In the genomic region with DNA sequence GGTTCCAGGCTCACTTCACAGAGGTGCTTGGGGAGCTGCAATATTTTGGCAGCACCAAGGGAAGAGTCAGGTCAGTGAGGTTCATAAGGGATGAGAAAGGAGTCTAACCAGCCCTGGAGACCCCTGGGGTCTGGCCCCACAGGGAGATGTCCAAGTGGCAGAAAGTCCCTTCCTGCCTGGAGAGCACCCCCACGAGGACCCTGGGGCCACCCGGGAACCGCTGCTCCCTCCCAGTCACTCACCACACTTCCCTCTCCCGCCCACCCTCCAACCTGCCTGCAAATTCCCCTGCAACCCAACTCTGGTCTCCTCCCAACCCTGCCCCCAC, we compare ENCODE assay signal across 9 cellular contexts. TPM values are rescaled to one million over a fixed set of nuclear protein-coding genes. Genes with fewer than 3 reads are reported as not detected.
DNase-seq lines count a peak whose midpoint lies in the region; ATAC-seq, FAIRE-seq and TF ChIP-seq lines count a peak whose summit lies in the region.
"Had no signal": no experiment of that assay in that cellular context is flagged by ENCODE, and none has a peak within 500 bp of the region (broad histone marks: within the 10 kb centered on the region; RNA-seq: fewer than 3 reads in every experiment).

No MANE protein-coding gene starts in this region.

- no peak for TF ChIP-seq POLR2A in IMR-90 (IDR thresholded peaks at IDR 0.05; ENCODE audit: low read depth, low read length)
- no peak for TF ChIP-seq POLR2A in K562 (conservative IDR thresholded peaks at IDR 0.05)

- H3K36me3 Mint-ChIP-seq in CD8-positive, alpha-beta memory T cell: peaks cover 0 to 2% (median 0%) of the 10 kb centered on the region in 3 donors
- H3K36me3 Mint-ChIP-seq in nephron progenitor cell (ENCODE audit: low read depth): no peaks in the 10 kb centered on the region

- H3K4me3 Mint-ChIP-seq in CD8-positive, alpha-beta memory T cell: peak overlapping the region; percentile 79 to 100 (median 93)
- peak overlapping the region; percentile 62 for H3K4me3 Mint-ChIP-seq in nephron progenitor cell

- no peak overlapping the region for H2BK120ac ChIP-seq in IMR-90 (ENCODE audit: low read depth, low read length)

- H3K56ac ChIP-seq in IMR-90 (ENCODE audit: extremely low read depth, insufficient read depth, low read length): no peak overlapping the region

- intact Hi-C loops in IMR-90 (cut with micrococcal nuclease): loop anchor here (5.0 kb wide), 1 partner anchor 55 kb away; the partner anchor contains the start of gene PTTG1IP
- intact Hi-C loops in K562 (cut with micrococcal nuclease): loop anchor here (10.0 kb wide), 1 partner anchor 412 kb away; no protein-coding TSS in a partner anchor

- no peak for DNase-seq in CD8-positive, alpha-beta memory T cell
- DNase-seq in IMR-90 (no peak), K562 (ENCODE audit: extremely low read depth in 1 of 4, low spot score in 3 of 4) (no peak), nephron progenitor cell (no peak), inferior parietal cortex (ENCODE audit: extremely low spot score) (no peak), HPDE6-E6E7 (ENCODE audit: extremely low spot score) (no peak), NCI-H2081 treated with DMSO at 0.1 percent for 48 hours (lab: John Stamatoyannopoulos, UW) (no peak)
- DNase-seq: NCI-H446 treated with DMSO at 0.1 percent for 48 hours had no signal

- peaks cover 72 to 90% (median 80%) of the 10 kb centered on the region in 3 donors for H3K4me1 Mint-ChIP-seq in CD8-positive, alpha-beta memory T cell
- H3K4me1 Mint-ChIP-seq in nephron progenitor cell: peaks cover 50% of the 10 kb centered on the region

- H3K4me1 ChIP-seq in CD8-positive, alpha-beta memory T cell (ENCODE audit: insufficient read depth, low read length): peaks cover 71% of the 10 kb centered on the region
- peaks cover 27% of the 10 kb centered on the region for H3K4me1 ChIP-seq in IMR-90 (ENCODE audit: control insufficient read depth, insufficient read depth, low read length)
- H3K4me1 ChIP-seq in K562 (replicated peaks in 1 of 2; ENCODE audit: control insufficient read depth in 2 of 2, insufficient read depth in 2 of 2, low read length in 2 of 2): peaks cover 8 to 28% of the 10 kb centered on the region in 2 experiments; a peak in 4 of 5 replicates

- WGBS in IMR-90 (ENCODE audit: extremely low coverage in 2 of 2, insufficient read length in 1 of 2), 2 experiments: 17% methylated on average over 4 of the region's 4 CpGs; no CpG with 5 or more reads in 1 of the 2 experiments
- 5% methylated on average over 4 of the region's 4 CpGs for WGBS in K562 (ENCODE audit: insufficient coverage, low coverage, missing lambda C conversion rate)

- H3K9me1 ChIP-seq in IMR-90 (ENCODE audit: insufficient read depth, low read length) (peaks cover 10% of the 10 kb centered on the region; the same call in 1 of the 2 replicates), K562 (ENCODE audit: control insufficient read depth, insufficient read depth, low read length) (peaks cover 3% of the 10 kb centered on the region)

- H3K27me3 ChIP-seq in CD8-positive, alpha-beta memory T cell (ENCODE audit: insufficient read depth, low read length, poor library complexity, severe bottlenecking): no peaks in the 10 kb centered on the region
- H3K27me3 ChIP-seq in IMR-90 (ENCODE audit: control insufficient read depth, insufficient read depth, low read length) (peaks cover 62% of the 10 kb centered on the region), K562 (ENCODE audit: control insufficient read depth in 2 of 2, insufficient read depth in 2 of 2, low read length in 2 of 2) (peaks cover 33 to 55% of the 10 kb centered on the region in 2 experiments)

- no peak overlapping the region for H2BK15ac ChIP-seq in IMR-90 (ENCODE audit: low read depth, low read length)

- H3K9me3 ChIP-seq in CD8-positive, alpha-beta memory T cell (ENCODE audit: low read length): no peaks in the 10 kb centered on the region
- peaks cover 7% of the 10 kb centered on the region for H3K9me3 ChIP-seq in IMR-90 (ENCODE audit: control insufficient read depth, insufficient read depth, low read length)
- H3K9me3 ChIP-seq in K562 (replicated peaks; ENCODE audit: control insufficient read depth, insufficient read depth, low read depth, low read length): no peaks in the 10 kb centered on the region

- CTCF ChIA-PET in CD8-positive, alpha-beta memory T cell (lab: Charles Lee): interaction anchor here (1.2 to 12.2 kb wide), 8 partner anchors 11 to 225 kb away, joined by 3 to 219 read pairs (median 4); partner anchors contain the start of genes ITGB2, PTTG1IP and UBE2G2
- CTCF ChIA-PET in IMR-90 (lab: Yijun Ruan, JAX) (interaction anchor here (1.1 kb wide), 1 partner anchor 46 kb away, joined by 4 read pairs; no protein-coding TSS in a partner anchor), K562 (lab: Yijun Ruan, JAX; ENCODE audit: low intra/inter-chr PET ratio) (no interaction called here)

- H4K20me1 ChIP-seq in IMR-90 (ENCODE audit: insufficient read depth, low read length): peaks cover 45% of the 10 kb centered on the region
- no peaks in the 10 kb centered on the region for H4K20me1 ChIP-seq in K562 (replicated peaks; ENCODE audit: control insufficient read depth, insufficient read depth, low read length)

- no TSS peak for BruUV-seq in IMR-90 (replicated peaks; lab: Mats Ljungman, UMichigan)
- BruUV-seq in K562 (replicated peaks; lab: Mats Ljungman, UMichigan): no TSS peak

- H3K23ac ChIP-seq in IMR-90 (ENCODE audit: low read depth, low read length): peak overlapping the region; percentile 11; the same call in 1 of the 2 replicates

- H3K79me1 ChIP-seq in IMR-90 (ENCODE audit: low read depth in 1 of 2, low read length in 2 of 2): peaks cover 0 to 3% of the 10 kb centered on the region in 2 experiments; a peak in 1 of 4 replicates

- no peak overlapping the region for H2AK9ac ChIP-seq in IMR-90 (replicated peaks; ENCODE audit: low read depth, low read length, poor library complexity)

- no peak overlapping the region for H4K91ac ChIP-seq in IMR-90 (ENCODE audit: insufficient read depth, low read depth, low read length)

- no peak overlapping the region for H4K5ac ChIP-seq in IMR-90 (ENCODE audit: low read depth, low read length)

- H3K9ac ChIP-seq in IMR-90 (ENCODE audit: low read depth, low read length) (no peak overlapping the region), K562 (ENCODE audit: insufficient read depth in 1 of 2, low read depth in 2 of 2, low read length in 2 of 2) (no peak overlapping the region)

- H2AFZ ChIP-seq in IMR-90 (replicated peaks; ENCODE audit: low read length, poor library complexity) (no peak overlapping the region), K562 (ENCODE audit: low read depth, low read length) (no peak overlapping the region)

- peak overlapping the region; percentile 38 for H3K27ac ChIP-seq in CD8-positive, alpha-beta memory T cell (ENCODE audit: low read depth, low read length)
- no peak overlapping the region; the same call in 1 of the 2 replicates for H3K27ac ChIP-seq in IMR-90 (ENCODE audit: insufficient read depth, low read length)
- no peak overlapping the region for H3K27ac ChIP-seq in K562 (ENCODE audit: extremely low read depth, low read depth, low read length)

- dilution Hi-C loops in IMR-90 (cut with HindIII; ENCODE audit: low sequenced_read_pairs, unreplicated experiment): no loop called here

- POLR2A ChIA-PET in CD8-positive, alpha-beta memory T cell (lab: Charles Lee): interaction anchor here (0.6 to 5.2 kb wide), 16 partner anchors 9 to 274 kb away, joined by 3 to 72 read pairs (median 5); partner anchors contain the start of genes KRTAP12-3, PTTG1IP and SUMO3
- POLR2A ChIA-PET in IMR-90 (lab: Charles Lee; ENCODE audit: unreplicated experiment): interaction anchor here (0.6 kb wide), 1 partner anchor 108 kb away, joined by 5 read pairs; no protein-coding TSS in a partner anchor
- POLR2A ChIA-PET in K562 (lab: Yijun Ruan, JAX): interaction anchor here (0.6 kb wide), 2 partner anchors 109 to 135 kb away, joined by 3 read pairs; no protein-coding TSS in a partner anchor

- H3K27me3 Mint-ChIP-seq in CD8-positive, alpha-beta memory T cell: no peaks in the 10 kb centered on the region
- peaks cover 99% of the 10 kb centered on the region for H3K27me3 Mint-ChIP-seq in nephron progenitor cell (ENCODE audit: low read depth, poor library complexity)

- H3K4me3 ChIP-seq in CD8-positive, alpha-beta memory T cell (ENCODE audit: low read length): peak overlapping the region; percentile 96
- H3K4me3 ChIP-seq in IMR-90 (ENCODE audit: insufficient read depth, low read depth, low read length) (no peak overlapping the region), K562 (no peak overlapping the region)

- H2AK5ac ChIP-seq in IMR-90 (ENCODE audit: low read depth, low read length): peak overlapping the region; percentile 33; the same call in 1 of the 2 replicates

- H4K8ac ChIP-seq in IMR-90 (ENCODE audit: low read depth in 2 of 2, low read length in 2 of 2): no peak overlapping the region

- H3K27ac Mint-ChIP-seq in CD8-positive, alpha-beta memory T cell: peak overlapping the region; percentile 88 to 98 (median 95)
- no peak overlapping the region for H3K27ac Mint-ChIP-seq in nephron progenitor cell

- TF ChIP-seq CTCF in IMR-90 (conservative IDR thresholded peaks at IDR 0.05; ENCODE audit: low read depth, low read length) (no peak), K562 (IDR thresholded peaks at IDR 0.05 in 2 of 3, conservative IDR thresholded peaks at IDR 0.05 in 1 of 3; ENCODE audit: insufficient read depth in 2 of 3, low read depth in 1 of 3, low read length in 3 of 3) (no peak), nephron progenitor cell (IDR thresholded peaks at IDR 0.05) (no peak)

- no peaks in the 10 kb centered on the region for H3K36me3 ChIP-seq in CD8-positive, alpha-beta memory T cell (ENCODE audit: insufficient read depth, low read length)
- H3K36me3 ChIP-seq in IMR-90 (ENCODE audit: control insufficient read depth, insufficient read depth, low read length) (no peaks in the 10 kb centered on the region), K562 (ENCODE audit: control insufficient read depth, insufficient read depth, low read length) (no peaks in the 10 kb centered on the region)

- no peak overlapping the region for H3K14ac ChIP-seq in IMR-90 (replicated peaks; ENCODE audit: low read depth, low read length)

- H2BK5ac ChIP-seq in IMR-90 (ENCODE audit: low read depth, low read length, poor library complexity, severe bottlenecking): no peak overlapping the region

- H3K9me3 Mint-ChIP-seq in CD8-positive, alpha-beta memory T cell: no peaks in the 10 kb centered on the region
- H3K9me3 Mint-ChIP-seq in nephron progenitor cell: peaks cover 25% of the 10 kb centered on the region

- no peak for TF ChIP-seq RAD21 in IMR-90 (IDR thresholded peaks at IDR 0.05; ENCODE audit: low read length)
- TF ChIP-seq RAD21 in K562 (CRISPR knock-in tag; conservative IDR thresholded peaks at IDR 0.05 in 1 of 2, IDR thresholded peaks at IDR 0.05 in 1 of 2): no peak

- TF ChIP-seq EP300 in K562 (IDR thresholded peaks at IDR 0.05; ENCODE audit: low read length): no peak

- FAIRE-seq in K562 (lab: Jason Lieb, UNC): no peak

- H3K4ac ChIP-seq in IMR-90 (ENCODE audit: low read depth, low read length): peak overlapping the region; percentile 22; the same call in 1 of the 2 replicates

- no peak for ATAC-seq in IMR-90 (ENCODE audit: low read depth)
- ATAC-seq in K562: no peak
- ATAC-seq in HG03378 (IDR thresholded peaks at IDR 0.05; ENCODE audit: unreplicated experiment): no peak

- no peak overlapping the region for H3K4me2 ChIP-seq in IMR-90 (ENCODE audit: low read depth, low read length)
- H3K4me2 ChIP-seq in K562 (ENCODE audit: insufficient read depth, low read length): no peak overlapping the region

- H3K79me2 ChIP-seq in K562 (ENCODE audit: control insufficient read depth, insufficient read depth, low read length): no peaks in the 10 kb centered on the region

- no peak overlapping the region for H3K18ac ChIP-seq in IMR-90 (ENCODE audit: low read depth, low read length)

- no peak overlapping the region for H2BK20ac ChIP-seq in IMR-90 (ENCODE audit: low read depth, low read length)

- in situ Hi-C loops in IMR-90 (cut with MboI; ENCODE audit: low sequenced_read_pairs): loop anchor here (5.0 to 25.0 kb wide), 2 partner anchors 45 to 415 kb away; no protein-coding TSS in a partner anchor
- in situ Hi-C loops in K562 (cut with MboI): no loop called here

RNA-seq across cellular contexts. Expression of gene ITGB2, which starts 6.5 kb away (rescaled TPM):
- total RNA-seq in CD8-positive, alpha-beta memory T cell: 100 to 1,000 TPM; 159 to 165 TPM
- polyA plus RNA-seq in CD8-positive, alpha-beta memory T cell: 847 TPM
- total RNA-seq in IMR-90 (2012; rRNA removed) (not detected in 2 replicates), K562 (2014; rRNA removed) (0.78 and 1.0 TPM in 2 replicates), K562 (2014; rRNA removed; fragmentation: Illumina TruSeq; extraction: Trizol) (0.07 and 0.22 TPM in 2 replicates), K562 (2015; rRNA removed; fragmentation: Illumina TruSeq; extraction: Trizol) (0.49 and 0.51 TPM in 2 replicates), K562 (2021) (1.2 and 1.3 TPM in 2 replicates)
- polyA plus RNA-seq in IMR-90 (2012; rRNA removed) (0.14 TPM in 1 of 2 replicates, not detected in the other), K562 (2011; rRNA removed) (0.20 and 1.6 TPM in 2 replicates), K562 (2014; fragmentation: Illumina TruSeq; extraction: Trizol) (0.24 and 0.25 TPM in 2 replicates), K562 (2014; fragmentation: Nextera tagmentation; extraction: Ambion mirVana) (not detected), K562 (2014; rRNA removed) (0.57 and 0.60 TPM in 2 replicates)
- 0.06 and 0.15 TPM in 2 replicates for polyA plus RNA-seq in IMR-90 (2012; cell fraction: cytosol; rRNA removed)
- polyA plus RNA-seq in IMR-90 (2012; cell fraction: nucleus; rRNA removed; ENCODE audit: low replicate concordance): 0.07 TPM in 1 of 2 replicates, not detected in the other
- total RNA-seq in K562 (2011; cell fraction: chromatin; rRNA removed; ENCODE audit: low replicate concordance): 0.69 and 1.4 TPM in 2 replicates
- 1.0 and 1.3 TPM in 2 replicates for total RNA-seq in K562 (2011; cell fraction: nucleolus; rRNA removed)
- total RNA-seq in K562 (2011; cell fraction: nucleoplasm; rRNA removed): 0.23 and 0.29 TPM in 2 replicates
- 0.33 and 1.3 TPM in 2 replicates for polyA plus RNA-seq in K562 (2011; cell fraction: cytosol; rRNA removed)
- 2.0 and 3.1 TPM in 2 replicates for polyA plus RNA-seq in K562 (2011; cell fraction: nucleus; rRNA removed)
- polyA plus RNA-seq in K562 (2012): 0.77 and 5.1 TPM in 2 replicates
- polyA minus RNA-seq in K562 (2011; rRNA and poly(A)+ RNA removed): 0.04 and 0.57 TPM in 2 replicates
- polyA minus RNA-seq in K562 (2011; cell fraction: cytosol; rRNA and poly(A)+ RNA removed): 1.0 and 4.8 TPM in 2 replicates
- polyA minus RNA-seq in K562 (2011; cell fraction: nucleus; rRNA and poly(A)+ RNA removed): 0.27 and 1.8 TPM in 2 replicates

RNA-seq across cellular contexts. Expression of gene SLX9, which starts 12.6 kb away (rescaled TPM):
- 10 to 100 TPM; 68.1 to 71.1 TPM for total RNA-seq in CD8-positive, alpha-beta memory T cell
- 14.3 TPM for polyA plus RNA-seq in CD8-positive, alpha-beta memory T cell
- 10.4 and 17.5 TPM in 2 replicates for total RNA-seq in IMR-90 (2012; rRNA removed)
- 21.7 and 27.4 TPM in 2 replicates for polyA plus RNA-seq in IMR-90 (2012; rRNA removed)
- 29.5 and 45.6 TPM in 2 replicates for polyA plus RNA-seq in IMR-90 (2012; cell fraction: cytosol; rRNA removed)
- polyA plus RNA-seq in IMR-90 (2012; cell fraction: nucleus; rRNA removed; ENCODE audit: low replicate concordance): 26.6 and 28.5 TPM in 2 replicates
- 18.9 and 29.0 TPM in 2 replicates for total RNA-seq in K562 (2011; cell fraction: chromatin; rRNA removed; ENCODE audit: low replicate concordance)
- 22.8 and 25.7 TPM in 2 replicates for total RNA-seq in K562 (2011; cell fraction: nucleolus; rRNA removed)
- total RNA-seq in K562 (2011; cell fraction: nucleoplasm; rRNA removed): 14.8 and 16.0 TPM in 2 replicates
- 65.2 and 66.8 TPM in 2 replicates for total RNA-seq in K562 (2014; rRNA removed)
- total RNA-seq in K562 (2014; rRNA removed; fragmentation: Illumina TruSeq; extraction: Trizol): 11.2 and 14.8 TPM in 2 replicates
- total RNA-seq in K562 (2015; rRNA removed; fragmentation: Illumina TruSeq; extraction: Trizol): 18.5 and 20.3 TPM in 2 replicates
- total RNA-seq in K562 (2021): 71.2 and 75.5 TPM in 2 replicates
- polyA plus RNA-seq in K562 (2011; rRNA removed): 13.5 and 16.5 TPM in 2 replicates
- 14.3 and 38.6 TPM in 2 replicates for polyA plus RNA-seq in K562 (2011; cell fraction: cytosol; rRNA removed)
- polyA plus RNA-seq in K562 (2011; cell fraction: nucleus; rRNA removed): 10.2 and 19.3 TPM in 2 replicates
- polyA plus RNA-seq in K562 (2012): 34.2 and 36.9 TPM in 2 replicates
- 8.2 and 18.9 TPM in 2 replicates for polyA plus RNA-seq in K562 (2014; fragmentation: Illumina TruSeq; extraction: Trizol)
- polyA plus RNA-seq in K562 (2014; fragmentation: Nextera tagmentation; extraction: Ambion mirVana): 1 to 10 TPM; 1.2 to 1.8 TPM
- 54.4 and 60.2 TPM in 2 replicates for polyA plus RNA-seq in K562 (2014; rRNA removed)
- 16.0 and 22.8 TPM in 2 replicates for polyA minus RNA-seq in K562 (2011; rRNA and poly(A)+ RNA removed)
- 25.3 and 31.3 TPM in 2 replicates for polyA minus RNA-seq in K562 (2011; cell fraction: cytosol; rRNA and poly(A)+ RNA removed)
- 3.8 and 5.3 TPM in 2 replicates for polyA minus RNA-seq in K562 (2011; cell fraction: nucleus; rRNA and poly(A)+ RNA removed)

RNA-seq across cellular contexts. Expression of gene PTTG1IP, which starts 53.7 kb away (rescaled TPM):
- 10 to 100 TPM; 48.2 to 50.8 TPM for total RNA-seq in CD8-positive, alpha-beta memory T cell
- polyA plus RNA-seq in CD8-positive, alpha-beta memory T cell: 69.8 TPM
- total RNA-seq in IMR-90 (2012; rRNA removed) (194 and 230 TPM in 2 replicates), K562 (2014; rRNA removed) (85.4 and 97.6 TPM in 2 replicates), K562 (2014; rRNA removed; fragmentation: Illumina TruSeq; extraction: Trizol) (65.7 and 66.2 TPM in 2 replicates), K562 (2015; rRNA removed; fragmentation: Illumina TruSeq; extraction: Trizol) (92.9 and 98.7 TPM in 2 replicates), K562 (2021) (99.3 and 99.5 TPM in 2 replicates)
- polyA plus RNA-seq in IMR-90 (2012; rRNA removed) (156 and 167 TPM in 2 replicates), K562 (2011; rRNA removed) (92.4 and 138 TPM in 2 replicates), K562 (2014; fragmentation: Illumina TruSeq; extraction: Trizol) (77.0 and 77.8 TPM in 2 replicates), K562 (2014; fragmentation: Nextera tagmentation; extraction: Ambion mirVana) (1 to 10 TPM; 5.0 to 9.2 TPM), K562 (2014; rRNA removed) (82.4 and 86.9 TPM in 2 replicates)
- polyA plus RNA-seq in IMR-90 (2012; cell fraction: cytosol; rRNA removed): 112 and 137 TPM in 2 replicates
- 67.9 and 125 TPM in 2 replicates for polyA plus RNA-seq in IMR-90 (2012; cell fraction: nucleus; rRNA removed; ENCODE audit: low replicate concordance)
- total RNA-seq in K562 (2011; cell fraction: chromatin; rRNA removed; ENCODE audit: low replicate concordance): 109 and 139 TPM in 2 replicates
- 131 and 151 TPM in 2 replicates for total RNA-seq in K562 (2011; cell fraction: nucleolus; rRNA removed)
- 146 and 174 TPM in 2 replicates for total RNA-seq in K562 (2011; cell fraction: nucleoplasm; rRNA removed)
- polyA plus RNA-seq in K562 (2011; cell fraction: cytosol; rRNA removed): 79.9 and 115 TPM in 2 replicates
- 69.1 and 123 TPM in 2 replicates for polyA plus RNA-seq in K562 (2011; cell fraction: nucleus; rRNA removed)
- 77.4 and 167 TPM in 2 replicates for polyA plus RNA-seq in K562 (2012)
- polyA minus RNA-seq in K562 (2011; rRNA and poly(A)+ RNA removed): 54.1 and 70.2 TPM in 2 replicates
- polyA minus RNA-seq in K562 (2011; cell fraction: cytosol; rRNA and poly(A)+ RNA removed): 69.1 and 114 TPM in 2 replicates
- polyA minus RNA-seq in K562 (2011; cell fraction: nucleus; rRNA and poly(A)+ RNA removed): 17.4 and 40.2 TPM in 2 replicates

Comparison
In these comparisons a context has a peak if more than half of its experiments do, and no peak if none do; other contexts are left out.
1. RNA of gene ITGB2, which starts 6.5 kb away (total RNA-seq): 159 to 165 TPM in CD8-positive, alpha-beta memory T cell; 0.07 to 1.4 TPM in K562 and not detected in IMR-90; every median in the first group is over 10 times any median in the second.